Comparison of ENCODE assay signal across 17 cellular contexts in the genomic region with DNA sequence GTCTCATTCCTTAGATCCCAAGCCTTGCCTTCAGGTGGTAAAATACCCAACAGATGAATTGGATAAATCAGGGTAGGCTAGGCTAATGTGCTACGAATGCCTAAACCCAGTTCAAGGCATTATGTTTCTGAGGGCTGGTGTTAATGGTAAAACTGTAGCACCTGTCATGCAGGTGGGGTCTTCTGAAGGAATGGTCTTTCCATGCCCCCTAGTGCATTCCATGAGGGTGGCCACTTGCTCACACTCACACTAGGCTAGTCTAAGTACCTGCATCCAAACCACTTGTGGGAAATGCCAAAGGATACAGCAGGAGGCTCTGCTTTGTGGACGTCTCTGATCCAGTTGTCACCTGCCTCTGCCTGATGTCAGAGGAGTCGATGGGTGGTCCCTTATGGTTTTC. TPM values are rescaled to one million over a fixed set of nuclear protein-coding genes. Genes with fewer than 3 reads are reported as not detected.
"Had no signal": no experiment of that assay in that cellular context is flagged by ENCODE, and none has a peak within 500 bp of the region (broad histone marks: within the 10 kb centered on the region; RNA-seq: fewer than 3 reads in every experiment).

No MANE protein-coding gene starts in this region.

- H3K27me3 ChIP-seq: ascending aorta, testis, upper lobe of right lung had no signal

- H3K9me3 ChIP-seq: ascending aorta, mucosa of descending colon, testis, upper lobe of right lung had no signal

- H3K27ac ChIP-seq: ascending aorta, testis, upper lobe of right lung had no signal

- H3K4me3 Mint-ChIP-seq: activated naive CD8-positive, alpha-beta T cell treated with anti-CD3 and anti-CD28 coated beads, Interleukin-2, amount 10 ng/mL, durations not matched to agents 7 days and 5 days; nephron; stimulated activated naive CD8-positive, alpha-beta T cell treated with anti-CD3 and anti-CD28 coated beads, Interleukin-15, Interleukin-2, amounts not matched to agents 100 ng/mL and 50 ng/mL, for 24 hours had no signal

- DNase-seq: activated naive CD8-positive, alpha-beta T cell treated with anti-CD3 and anti-CD28 coated beads, Interleukin-2, amount 10 ng/mL, durations not matched to agents 7 days and 5 days; foreskin melanocyte; head of caudate nucleus; mammary epithelial cell; mucosa of descending colon; occipital lobe; right cardiac atrium; stimulated activated CD4-positive, alpha-beta T cell treated with anti-CD3 and anti-CD28 coated beads, Interleukin-2, amount 100 ng/mL, for 24 hours; T1000; testis; upper lobe of right lung had no signal

- H3K27me3 Mint-ChIP-seq: activated naive CD8-positive, alpha-beta T cell treated with anti-CD3 and anti-CD28 coated beads, Interleukin-2, amount 10 ng/mL, durations not matched to agents 7 days and 5 days; progenitor cell of endocrine pancreas; stimulated activated naive CD8-positive, alpha-beta T cell treated with anti-CD3 and anti-CD28 coated beads, Interleukin-15, Interleukin-2, amounts not matched to agents 100 ng/mL and 50 ng/mL, for 24 hours had no signal

- H3K27ac Mint-ChIP-seq: activated naive CD8-positive, alpha-beta T cell treated with anti-CD3 and anti-CD28 coated beads, Interleukin-2, amount 10 ng/mL, durations not matched to agents 7 days and 5 days; activated T-helper 2 cell treated with anti-CD3 and anti-CD28 coated beads, Interferon-gamma antibody, Interleukin-2, Interleukin-4, amounts not matched to agents 10 μg/mL and 5 μg/mL and 100 μg/mL, durations not matched to agents 14 hours and 24 hours and 36 hours; nephron; progenitor cell of endocrine pancreas; stimulated activated naive CD8-positive, alpha-beta T cell treated with anti-CD3 and anti-CD28 coated beads, Interleukin-15, Interleukin-2, amounts not matched to agents 100 ng/mL and 50 ng/mL, for 24 hours had no signal

- ATAC-seq: left lobe of liver, mucosa of descending colon, right cardiac atrium, upper lobe of right lung had no signal

- H3K9me3 Mint-ChIP-seq: activated naive CD8-positive, alpha-beta T cell treated with anti-CD3 and anti-CD28 coated beads, Interleukin-2, amount 10 ng/mL, durations not matched to agents 7 days and 5 days; activated T-helper 2 cell treated with anti-CD3 and anti-CD28 coated beads, Interferon-gamma antibody, Interleukin-2, Interleukin-4, amounts not matched to agents 10 μg/mL and 5 μg/mL and 100 μg/mL, durations not matched to agents 14 hours and 24 hours and 36 hours; nephron; stimulated activated naive CD8-positive, alpha-beta T cell treated with anti-CD3 and anti-CD28 coated beads, Interleukin-15, Interleukin-2, amounts not matched to agents 100 ng/mL and 50 ng/mL, for 24 hours had no signal

- H3K4me3 ChIP-seq: ascending aorta, mucosa of descending colon, testis, upper lobe of right lung had no signal

- H3K4me1 ChIP-seq: ascending aorta, testis, upper lobe of right lung had no signal

- H3K4me1 Mint-ChIP-seq: nephron had no signal

RNA-seq across cellular contexts. Expression of a gene that starts 24.2 kb away (rescaled TPM):
- total RNA-seq: ascending aorta had no signal
